In the genomic region with DNA sequence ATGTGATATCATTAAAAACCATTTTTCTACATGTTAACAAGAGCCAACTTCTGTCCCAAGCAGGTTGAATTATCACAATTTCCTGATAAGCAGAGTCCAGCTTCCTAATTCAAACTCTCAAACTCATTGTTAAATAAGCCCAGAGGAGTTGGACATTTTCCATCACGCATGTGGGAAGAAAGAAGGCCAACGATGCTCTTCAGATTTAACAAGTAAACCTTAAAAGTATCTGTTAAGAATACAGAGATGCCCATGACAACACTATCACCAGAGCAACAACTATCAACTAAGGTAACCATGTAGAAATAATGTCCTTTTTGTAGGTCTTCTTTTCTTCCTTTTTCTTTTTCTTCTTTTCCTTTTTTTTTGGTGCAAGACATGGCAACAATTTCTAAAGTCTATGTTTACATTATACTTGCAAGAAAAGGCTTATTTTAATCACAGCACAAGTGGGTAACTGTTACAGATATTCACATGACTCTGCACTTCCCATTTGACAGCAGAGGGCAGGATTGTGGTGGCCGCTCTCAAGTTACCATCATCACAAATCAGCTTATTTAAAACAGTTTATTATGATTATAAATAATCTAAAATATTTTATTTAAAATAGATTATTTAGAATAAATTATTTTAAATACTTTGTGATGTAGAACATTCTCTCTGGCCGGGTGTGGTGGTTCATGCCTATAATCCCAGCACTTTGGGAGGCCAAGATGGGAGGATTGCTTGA, we compare ENCODE assay signal across 18 cellular contexts. TPM values are rescaled to one million over a fixed set of nuclear protein-coding genes. Genes with fewer than 3 reads are reported as not detected.
DNase-seq lines count a peak whose midpoint lies in the region; FAIRE-seq and TF ChIP-seq lines count a peak whose summit lies in the region.
"Had no signal": no experiment of that assay in that cellular context is flagged by ENCODE, and none has a peak within 500 bp of the region (broad histone marks: within the 10 kb centered on the region; RNA-seq: fewer than 3 reads in every experiment).

No MANE protein-coding gene starts in this region.

- H3K23ac ChIP-seq in mesenchymal stem cell (ENCODE audit: low read length in 2 of 2) = no peak overlapping the region

- H4K20me1 ChIP-seq in OCI-LY3 (ENCODE audit: insufficient read depth, low read length) = no peaks in the 10 kb centered on the region

- peak; percentile 42 for DNase-seq in choroid plexus epithelial cell (ENCODE audit: low read depth)
- DNase-seq in mesenchymal stem cell = peak; percentile 43
- no peak for DNase-seq in NCI-H446 treated with DMSO at 0.1 percent for 48 hours (lab: John Stamatoyannopoulos, UW)
- DNase-seq in activated CD4-positive, alpha-beta T cell treated with anti-CD3 and anti-CD28 coated beads, Interleukin-2, amount 50 U/mL, for 48 hours = no peak
- no peak for DNase-seq in NCI-H526 treated with DMSO at 0.1 percent for 48 hours (lab: John Stamatoyannopoulos, UW)
- no peak for DNase-seq in breast epithelium (ENCODE audit: low spot score in 2 of 2)
- DNase-seq: activated CD4-positive, alpha-beta T cell treated with anti-CD3 and anti-CD28 coated beads for 1 hour; Calu3; effector memory CD8-positive, alpha-beta T cell; left ventricle myocardium superior; NCI-H1694 treated with DMSO at 0.1 percent for 48 hours; NCI-H774; stimulated activated CD4-positive, alpha-beta T cell treated with anti-CD3 and anti-CD28 coated beads, Interleukin-12 subunit alpha, Interleukin-12 subunit beta, amount 100 ng/mL, for 4 hours; T-helper 9 cell had no signal

- H3K4me3 ChIP-seq in OCI-LY3 (ENCODE audit: low read length) (no peak overlapping the region), choroid plexus epithelial cell (ENCODE audit: low read depth, low read length) (no peak overlapping the region), mesenchymal stem cell (ENCODE audit: insufficient read depth in 1 of 2, low read depth in 1 of 2, low read length in 2 of 2) (no peak overlapping the region), breast epithelium (no peak overlapping the region)
- H3K4me3 ChIP-seq: right atrium auricular region had no signal

- H3K79me2 ChIP-seq in OCI-LY3 (ENCODE audit: low read length) = no peaks in the 10 kb centered on the region

- intact Hi-C loops in breast epithelium (cut with DNase I; ENCODE audit: low total_unique reads) = no loop called here

- H2AK5ac ChIP-seq in mesenchymal stem cell (ENCODE audit: low read length, severe bottlenecking) = no peak overlapping the region

- H3K4me2 ChIP-seq in OCI-LY3 (ENCODE audit: low read length) (0 out of 2 replicates have a peak overlapping the region, but pooled peaks have one; percentile 5), mesenchymal stem cell (ENCODE audit: low read length, poor library complexity, severe bottlenecking) (no peak overlapping the region)

- H4K91ac ChIP-seq in mesenchymal stem cell (ENCODE audit: low read length) = no peak overlapping the region

- no peak overlapping the region for H2BK120ac ChIP-seq in mesenchymal stem cell (ENCODE audit: low read depth, low read length)

- no peak overlapping the region for H3K27ac ChIP-seq in OCI-LY3 (ENCODE audit: low read length)
- no peak overlapping the region for H3K27ac ChIP-seq in mesenchymal stem cell (ENCODE audit: low read length, poor library complexity, severe bottlenecking)
- no peak overlapping the region for H3K27ac ChIP-seq in breast epithelium
- H3K27ac ChIP-seq: HL-60, right atrium auricular region had no signal

- no peak overlapping the region for H2BK5ac ChIP-seq in mesenchymal stem cell (ENCODE audit: low read depth, low read length, poor library complexity, severe bottlenecking)

- peaks cover 18% of the 10 kb centered on the region for H3K4me1 ChIP-seq in OCI-LY3 (ENCODE audit: low read length)
- no peaks in the 10 kb centered on the region for H3K4me1 ChIP-seq in mesenchymal stem cell (ENCODE audit: control insufficient read depth, insufficient read depth, low read depth, low read length)
- no peaks in the 10 kb centered on the region for H3K4me1 ChIP-seq in breast epithelium

- H2AFZ ChIP-seq in OCI-LY3 (ENCODE audit: low read depth, low read length) = no peak overlapping the region
- no peak overlapping the region for H2AFZ ChIP-seq in mesenchymal stem cell (ENCODE audit: low read depth, low read length)

- H3K9me3 ChIP-seq in OCI-LY3 (ENCODE audit: insufficient read depth, low read length) (no peaks in the 10 kb centered on the region), mesenchymal stem cell (ENCODE audit: control insufficient read depth, low read length) (no peaks in the 10 kb centered on the region), breast epithelium (no peaks in the 10 kb centered on the region)
- H3K9me3 ChIP-seq: right atrium auricular region had no signal

- H3K79me1 ChIP-seq in mesenchymal stem cell (replicated peaks; ENCODE audit: low read length, poor library complexity, severe bottlenecking) = no peaks in the 10 kb centered on the region

- TF ChIP-seq CTCF in OCI-LY3 (IDR thresholded peaks at IDR 0.05; ENCODE audit: low read depth, low read length) (0 out of 2 replicates have a peak, but pooled peaks have one; percentile 3), choroid plexus epithelial cell (conservative IDR thresholded peaks at IDR 0.05; ENCODE audit: low read depth, low read length) (peak; percentile 28), breast epithelium (IDR thresholded peaks at IDR 0.05) (no peak)

- no peak overlapping the region for H3K18ac ChIP-seq in mesenchymal stem cell (ENCODE audit: low read depth in 1 of 2, low read length in 2 of 2)

- no peaks in the 10 kb centered on the region for H3K36me3 ChIP-seq in OCI-LY3 (replicated peaks; ENCODE audit: low read depth, low read length)
- no peaks in the 10 kb centered on the region for H3K36me3 ChIP-seq in mesenchymal stem cell (ENCODE audit: control insufficient read depth in 1 of 2, insufficient read depth in 2 of 2, low read depth in 1 of 2, low read length in 2 of 2)
- H3K36me3 ChIP-seq in breast epithelium = no peaks in the 10 kb centered on the region
- H3K36me3 ChIP-seq: right atrium auricular region had no signal

- no peak overlapping the region for H3K14ac ChIP-seq in mesenchymal stem cell (ENCODE audit: low read length in 2 of 2)

- no peak overlapping the region for H3K9ac ChIP-seq in OCI-LY3 (ENCODE audit: low read length)
- no peak overlapping the region for H3K9ac ChIP-seq in mesenchymal stem cell (ENCODE audit: low read length)

- TF ChIP-seq POLR2A in breast epithelium (IDR thresholded peaks at IDR 0.05) = no peak

- H2BK12ac ChIP-seq in mesenchymal stem cell (ENCODE audit: low read length in 2 of 2) = no peak overlapping the region

- 73% methylated on average over 2 of the region's 4 CpGs for WGBS in mesenchymal stem cell

- peak; percentile 13 for FAIRE-seq in G401.6 (lab: Jason Lieb, UNC)

- no peak overlapping the region for H3K4ac ChIP-seq in mesenchymal stem cell (ENCODE audit: low read depth in 1 of 2, low read length in 2 of 2)

- H3K27me3 ChIP-seq in OCI-LY3 (ENCODE audit: low read depth, low read length) (no peaks in the 10 kb centered on the region), mesenchymal stem cell (ENCODE audit: control insufficient read depth in 1 of 2, insufficient read depth in 1 of 2, low read length in 2 of 2) (no peaks in the 10 kb centered on the region), breast epithelium (no peaks in the 10 kb centered on the region)
- H3K27me3 ChIP-seq: right atrium auricular region had no signal

- H2BK15ac ChIP-seq in mesenchymal stem cell (ENCODE audit: low read depth, poor library complexity, severe bottlenecking) = no peak overlapping the region

- H4K8ac ChIP-seq in mesenchymal stem cell (ENCODE audit: low read length) = no peak overlapping the region

RNA-seq across cellular contexts. Expression of a gene that starts 35.7 kb away (rescaled TPM):
- 16.8 TPM for polyA plus RNA-seq in mesenchymal stem cell (2013, experiment 1 of 2)
- 18.0 TPM for polyA plus RNA-seq in mesenchymal stem cell (2013, experiment 2 of 2)
- 10 to 100 TPM; 53.7 to 64.0 (median 60.9) TPM for total RNA-seq in breast epithelium

RNA-seq across cellular contexts. Expression of a gene that starts 48.2 kb away (rescaled TPM):
- polyA plus RNA-seq in mesenchymal stem cell (2013, experiment 1 of 2) = 105 TPM
- 108 TPM for polyA plus RNA-seq in mesenchymal stem cell (2013, experiment 2 of 2)
- total RNA-seq in breast epithelium = 100 to 1,000 TPM; 115 to 156 (median 139) TPM

Comparison
In these comparisons a context has a peak if more than half of its experiments do, and no peak if none do; other contexts are left out.
1. CTCF ChIP-seq: peak in OCI-LY3 (single experiment) and choroid plexus epithelial cell (single experiment); none in breast epithelium (0 of 3).
2. DNase-seq: peak in choroid plexus epithelial cell (single experiment) and mesenchymal stem cell (single experiment); none in NCI-H446 treated with DMSO at 0.1 percent for 48 hours (single experiment), activated CD4-positive, alpha-beta T cell treated with anti-CD3 and anti-CD28 coated beads, Interleukin-2, amount 50 U/mL, for 48 hours (0 of 2), NCI-H526 treated with DMSO at 0.1 percent for 48 hours (single experiment) and breast epithelium (0 of 2).